ENCODE assay signal across 1 cellular context in genomic region chr19:16141043-16141442, GRCh38.
A peak's percentile ranks its signal among the peaks of the same experiment; 100 is the strongest.
TF ChIP-seq lines count a peak whose summit lies in the region.

No MANE protein-coding gene starts in this region.

TF ChIP-seq in HepG2, 621 proteins besides CTCF, POLR2A, EP300 and RAD21:
- peak; percentile 99 for TF ChIP-seq ZMYM3 (CRISPR knock-in tag; IDR thresholded peaks at IDR 0.05)
- TF ChIP-seq MAX (IDR thresholded peaks at IDR 0.05) = peak; percentile 68
- TF ChIP-seq SOX13 (IDR thresholded peaks at IDR 0.05) = no peak
- TF ChIP-seq SOX13 (CRISPR knock-in tag; conservative IDR thresholded peaks at IDR 0.05 in 1 of 2, IDR thresholded peaks at IDR 0.05 in 1 of 2) = no peak
- peak; percentile 85 for TF ChIP-seq ZFP36 (IDR thresholded peaks at IDR 0.05; ENCODE audit: borderline replicate concordance, low read depth, low read length, partially characterized antibody)
- TF ChIP-seq FOSL2 (CRISPR knock-in tag; IDR thresholded peaks at IDR 0.05) = no peak
- peak; percentile 28; the same call in 1 of the 2 replicates for TF ChIP-seq SALL1 (CRISPR knock-in tag; IDR thresholded peaks at IDR 0.05)
- TF ChIP-seq ZFP91 (CRISPR knock-in tag; IDR thresholded peaks at IDR 0.05; ENCODE audit: borderline replicate concordance) = 0 out of 2 replicates have a peak, but pooled peaks have one; percentile 13
- peak; percentile 55 for TF ChIP-seq ZNF687 (CRISPR knock-in tag; IDR thresholded peaks at IDR 0.05)
- TF ChIP-seq ZNF770 (CRISPR knock-in tag; IDR thresholded peaks at IDR 0.05) = peak; percentile 31; the same call in 1 of the 2 replicates
- TF ChIP-seq NR2F6 (IDR thresholded peaks at IDR 0.05) = no peak
- TF ChIP-seq NR2F6 (CRISPR knock-in tag; IDR thresholded peaks at IDR 0.05) = peak; percentile 47; the same call in 1 of the 2 replicates
- no peak for TF ChIP-seq THAP7 (CRISPR knock-in tag; IDR thresholded peaks at IDR 0.05)
- no peak for TF ChIP-seq SP1 (IDR thresholded peaks at IDR 0.05)
- TF ChIP-seq SP1 (CRISPR knock-in tag; IDR thresholded peaks at IDR 0.05) = no peak
- peak; percentile 56; the same call in 1 of the 2 replicates for TF ChIP-seq CHD4 (IDR thresholded peaks at IDR 0.05; ENCODE audit: borderline replicate concordance, low read length)
- 0 out of 4 replicates have a peak, but pooled peaks of 1 of the 2 experiments have one; percentile 21 for TF ChIP-seq NR2F1 (CRISPR knock-in tag; IDR thresholded peaks at IDR 0.05)
- TF ChIP-seq STAG1 (CRISPR knock-in tag; IDR thresholded peaks at IDR 0.05) = 0 out of 2 replicates have a peak, but pooled peaks have one; percentile 16
- 0 out of 2 replicates have a peak, but pooled peaks have one; percentile 26 for TF ChIP-seq PATZ1 (CRISPR knock-in tag; IDR thresholded peaks at IDR 0.05)
- TF ChIP-seq TFAP4 (IDR thresholded peaks at IDR 0.05; ENCODE audit: borderline replicate concordance, low read depth) = peak; percentile 56; the same call in 1 of the 2 replicates
- TF ChIP-seq FOXA3 (CRISPR knock-in tag; IDR thresholded peaks at IDR 0.05) = 0 out of 2 replicates have a peak, but pooled peaks have one; percentile 23
- peak; percentile 100 for TF ChIP-seq ZNF768 (CRISPR knock-in tag; IDR thresholded peaks at IDR 0.05)
- TF ChIP-seq KDM2A (CRISPR knock-in tag; IDR thresholded peaks at IDR 0.05; ENCODE audit: borderline replicate concordance, low read depth) = 0 out of 2 replicates have a peak, but pooled peaks have one; percentile 35
- TF ChIP-seq MATR3 (CRISPR knock-in tag; IDR thresholded peaks at IDR 0.05) = no peak
- peak; percentile 72; the same call in 1 of the 2 replicates for TF ChIP-seq RCOR2 (CRISPR knock-in tag; IDR thresholded peaks at IDR 0.05)
- TF ChIP-seq ADNP (CRISPR knock-in tag; IDR thresholded peaks at IDR 0.05) = peak; percentile 90
- peak; percentile 23; the same call in 1 of the 2 replicates for TF ChIP-seq ZNF501 (CRISPR knock-in tag; IDR thresholded peaks at IDR 0.05)
- TF ChIP-seq RXRA (CRISPR knock-in tag; IDR thresholded peaks at IDR 0.05) = 0 out of 2 replicates have a peak, but pooled peaks have one; percentile 17
- no peak for TF ChIP-seq TFDP1 (CRISPR knock-in tag; IDR thresholded peaks at IDR 0.05; ENCODE audit: borderline replicate concordance)
- no peak for TF ChIP-seq ZC3H13 (CRISPR knock-in tag; IDR thresholded peaks at IDR 0.05)
- TF ChIP-seq ZNF704 (CRISPR knock-in tag; IDR thresholded peaks at IDR 0.05; ENCODE audit: borderline replicate concordance) = no peak
- peak; percentile 18; the same call in 1 of the 2 replicates for TF ChIP-seq ZNF580 (CRISPR knock-in tag; IDR thresholded peaks at IDR 0.05; ENCODE audit: borderline replicate concordance, low read depth)
- TF ChIP-seq ZNF629 (CRISPR knock-in tag; conservative IDR thresholded peaks at IDR 0.05) = peak; percentile 96
- TF ChIP-seq KDM1A (CRISPR knock-in tag; IDR thresholded peaks at IDR 0.05) = peak; percentile 92
- peak; percentile 62 for TF ChIP-seq MNT (IDR thresholded peaks at IDR 0.05)
- TF ChIP-seq CREB3 (CRISPR knock-in tag; IDR thresholded peaks at IDR 0.05) = no peak
- peak; percentile 75 for TF ChIP-seq MYC (CRISPR knock-in tag; IDR thresholded peaks at IDR 0.05; ENCODE audit: borderline replicate concordance)
- no peak for TF ChIP-seq FOXA1 (IDR thresholded peaks at IDR 0.05)
- peak; percentile 51; the same call in 1 of the 2 replicates for TF ChIP-seq FOXA1 (CRISPR knock-in tag; IDR thresholded peaks at IDR 0.05)
